ENCODE assay signal across 11 cellular contexts in the genomic region with DNA sequence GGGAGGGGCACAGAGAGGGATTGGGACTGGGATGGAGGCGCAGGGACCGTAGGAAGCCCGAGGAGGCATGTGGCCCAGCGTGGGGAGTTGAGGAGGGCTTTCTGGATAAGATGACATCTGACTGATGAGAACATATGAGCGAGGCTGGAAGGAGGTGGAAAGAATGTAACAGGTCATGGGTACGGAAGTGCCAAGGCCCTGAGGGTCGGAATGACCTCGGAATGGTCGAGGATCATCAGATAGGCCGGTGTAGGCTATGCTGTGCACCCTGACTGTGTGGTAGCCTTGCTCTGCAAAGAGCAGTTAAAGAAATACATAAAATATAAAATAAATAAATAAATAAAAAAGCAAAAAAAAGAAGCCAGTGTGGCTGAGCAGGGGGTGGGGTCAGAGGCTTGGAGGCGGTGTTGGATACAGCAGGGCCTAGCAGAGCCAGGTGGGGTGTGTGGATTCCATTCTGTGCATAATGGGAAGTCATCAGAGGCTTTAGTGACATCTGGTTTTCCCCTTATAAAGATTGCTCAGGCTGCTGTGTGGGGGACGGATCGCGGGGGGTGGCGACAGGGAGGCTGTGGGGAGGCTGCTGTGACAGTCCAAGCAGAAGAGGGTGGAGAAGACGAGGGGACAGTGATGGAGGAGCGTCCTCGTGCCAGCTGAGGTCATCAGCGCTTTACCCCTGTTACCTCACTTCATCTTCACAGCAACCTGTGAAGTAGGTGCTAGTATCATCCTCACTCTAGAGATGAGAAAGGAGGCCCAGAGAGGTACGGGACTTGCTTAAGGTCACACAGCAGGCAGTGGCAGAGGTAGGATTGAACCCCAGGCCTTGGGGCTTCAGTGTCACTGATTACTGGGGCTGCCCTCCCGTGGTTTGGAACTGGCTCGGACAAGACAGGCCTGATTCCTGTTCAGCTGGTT. TPM values are rescaled to one million over a fixed set of nuclear protein-coding genes. Genes with fewer than 3 reads are reported as not detected.
DNase-seq lines count a peak whose midpoint lies in the region; ATAC-seq and TF ChIP-seq lines count a peak whose summit lies in the region.
"Had no signal": no experiment of that assay in that cellular context is flagged by ENCODE, and none has a peak within 500 bp of the region (broad histone marks: within the 10 kb centered on the region; RNA-seq: fewer than 3 reads in every experiment).

No MANE protein-coding gene starts in this region.

- peaks cover 49 to 93% (median 83%) of the 10 kb centered on the region in 10 experiments for H3K4me1 ChIP-seq in BLaER1 treated with 17β-estradiol and CSF1 and Interleukin-3, amounts not matched to agents 10 nM and 100 nM
- peaks cover 49% of the 10 kb centered on the region for H3K4me1 ChIP-seq in parathyroid adenoma

- H3K9me3 Mint-ChIP-seq in HFFc6: no peaks in the 10 kb centered on the region
- H3K9me3 Mint-ChIP-seq in central memory CD8-positive, alpha-beta T cell: no peaks in the 10 kb centered on the region

- H2AFZ ChIP-seq in parathyroid adenoma: no peak overlapping the region

- TF ChIP-seq CTCF in HFFc6 (IDR thresholded peaks at IDR 0.05): no peak
- no peak for TF ChIP-seq CTCF in parathyroid adenoma (IDR thresholded peaks at IDR 0.05)
- TF ChIP-seq CTCF in GM10248 (IDR thresholded peaks at IDR 0.05; ENCODE audit: control extremely low read depth, extremely low read depth, low read depth, missing control alignments): no peak

- peaks cover 6 to 90% (median 82%) of the 10 kb centered on the region in 11 experiments; a peak in 21 of 22 replicates for H4K20me1 ChIP-seq in BLaER1 treated with 17β-estradiol and CSF1 and Interleukin-3, amounts not matched to agents 10 nM and 100 nM

- H3K9me3 ChIP-seq in BLaER1 treated with 17β-estradiol and CSF1 and Interleukin-3, amounts not matched to agents 10 nM and 100 nM (replicated peaks in 1 of 11): no peaks in the 10 kb centered on the region
- no peaks in the 10 kb centered on the region for H3K9me3 ChIP-seq in parathyroid adenoma (ENCODE audit: control insufficient read depth, low read length)

- H3K4me3 Mint-ChIP-seq in HFFc6: no peak overlapping the region
- no peak overlapping the region for H3K4me3 Mint-ChIP-seq in central memory CD8-positive, alpha-beta T cell

- peak overlapping the region; percentile 51 for H3K27ac Mint-ChIP-seq in HFFc6
- H3K27ac Mint-ChIP-seq in central memory CD8-positive, alpha-beta T cell (ENCODE audit: low read depth): peak overlapping the region; percentile 73

- H3K4me3 ChIP-seq in BLaER1 treated with 17β-estradiol and CSF1 and Interleukin-3, amounts not matched to agents 10 nM and 100 nM: peak overlapping the region in 5 of 10 experiments; percentile 21 to 55 (median 42); a peak in 10 of 20 replicates
- H3K4me3 ChIP-seq in parathyroid adenoma (ENCODE audit: low read depth, low read length): no peak overlapping the region

- peak overlapping the region in 9 of 11 experiments; percentile 23 to 79 (median 70); a peak in 20 of 22 replicates for H3K27ac ChIP-seq in BLaER1 treated with 17β-estradiol and CSF1 and Interleukin-3, amounts not matched to agents 10 nM and 100 nM
- peak overlapping the region; percentile 57 for H3K27ac ChIP-seq in parathyroid adenoma

- peaks cover 73% of the 10 kb centered on the region for H3K79me2 ChIP-seq in parathyroid adenoma

- peaks cover 43% of the 10 kb centered on the region for H3K4me1 Mint-ChIP-seq in HFFc6 (ENCODE audit: low read depth)
- peaks cover 66% of the 10 kb centered on the region for H3K4me1 Mint-ChIP-seq in central memory CD8-positive, alpha-beta T cell

- DNase-seq in HFFc6: no peak
- no peak for DNase-seq in central memory CD8-positive, alpha-beta T cell (ENCODE audit: low spot score in 2 of 2)
- DNase-seq in GM10248 (ENCODE audit: extremely low spot score): no peak
- no peak for DNase-seq in NCI-H1436 treated with DMSO at 0.1 percent for 48 hours (lab: John Stamatoyannopoulos, UW)
- no peak for DNase-seq in putamen (ENCODE audit: low spot score)
- DNase-seq: NCI-H1048, NCI-H774 had no signal

- no peak for ATAC-seq in central memory CD8-positive, alpha-beta T cell (replicated peaks; ENCODE audit: extremely low read depth, poor library complexity, severe bottlenecking)
- ATAC-seq in HG02588 (IDR thresholded peaks at IDR 0.05; ENCODE audit: unreplicated experiment): no peak

- CTCF ChIA-PET in GM10248 (lab: Yijun Ruan, JAX): no interaction called here

- H3K4me2 ChIP-seq in BLaER1 treated with 17β-estradiol and CSF1 and Interleukin-3, amounts not matched to agents 10 nM and 100 nM: peak overlapping the region; percentile 64 to 92 (median 88)
- no peak overlapping the region for H3K4me2 ChIP-seq in parathyroid adenoma (ENCODE audit: low read length)

- peak overlapping the region; percentile 18 to 74 (median 60); a peak in 19 of 22 replicates for H3K9ac ChIP-seq in BLaER1 treated with 17β-estradiol and CSF1 and Interleukin-3, amounts not matched to agents 10 nM and 100 nM
- H3K9ac ChIP-seq in parathyroid adenoma: no peak overlapping the region

- no peaks in the 10 kb centered on the region; the same call in none of the 2 replicates for H3K27me3 Mint-ChIP-seq in HFFc6 (ENCODE audit: insufficient read depth)
- H3K27me3 Mint-ChIP-seq in central memory CD8-positive, alpha-beta T cell: no peaks in the 10 kb centered on the region

- peaks cover 3% of the 10 kb centered on the region for H3K36me3 Mint-ChIP-seq in HFFc6 (ENCODE audit: low read depth)
- H3K36me3 Mint-ChIP-seq in central memory CD8-positive, alpha-beta T cell (ENCODE audit: insufficient read depth): peaks cover 16% of the 10 kb centered on the region

- H3K36me3 ChIP-seq in BLaER1 treated with 17β-estradiol and CSF1 and Interleukin-3, amounts not matched to agents 10 nM and 100 nM: 0 out of 22 replicates have a peak, but pooled peaks cover 0 to 3% (median 0%) of the 10 kb centered on the region in 11 experiments
- H3K36me3 ChIP-seq in parathyroid adenoma (ENCODE audit: control insufficient read depth, insufficient read depth, low read length): no peaks in the 10 kb centered on the region

- POLR2A ChIA-PET in GM10248 (lab: Yijun Ruan, JAX): no interaction called here

- H3K27me3 ChIP-seq in BLaER1 treated with 17β-estradiol and CSF1 and Interleukin-3, amounts not matched to agents 10 nM and 100 nM: no peaks in the 10 kb centered on the region
- H3K27me3 ChIP-seq in parathyroid adenoma (ENCODE audit: control insufficient read depth, insufficient read depth, low read length): no peaks in the 10 kb centered on the region

RNA-seq across cellular contexts. Expression of gene PAK4, which starts 5.0 kb away (rescaled TPM):
- total RNA-seq in HFFc6 (2021; fragmentation: NEBNext Ultra II Directional; extraction: Animal tissue kit (Norgen Biotek cat#: 25700)): 10 to 100 TPM; 35.4 to 40.4 (median 35.8) TPM

RNA-seq across cellular contexts. Expression of gene ACP7, which starts 46.4 kb away (rescaled TPM):
- total RNA-seq in HFFc6 (2021; fragmentation: NEBNext Ultra II Directional; extraction: Animal tissue kit (Norgen Biotek cat#: 25700)): not detected
- total RNA-seq: activated CD8-positive, alpha-beta memory T cell treated with anti-CD3 and anti-CD28 coated beads for 36 hours had no signal
